Comparison of ENCODE assay signal across 25 cellular contexts in the genomic region with DNA sequence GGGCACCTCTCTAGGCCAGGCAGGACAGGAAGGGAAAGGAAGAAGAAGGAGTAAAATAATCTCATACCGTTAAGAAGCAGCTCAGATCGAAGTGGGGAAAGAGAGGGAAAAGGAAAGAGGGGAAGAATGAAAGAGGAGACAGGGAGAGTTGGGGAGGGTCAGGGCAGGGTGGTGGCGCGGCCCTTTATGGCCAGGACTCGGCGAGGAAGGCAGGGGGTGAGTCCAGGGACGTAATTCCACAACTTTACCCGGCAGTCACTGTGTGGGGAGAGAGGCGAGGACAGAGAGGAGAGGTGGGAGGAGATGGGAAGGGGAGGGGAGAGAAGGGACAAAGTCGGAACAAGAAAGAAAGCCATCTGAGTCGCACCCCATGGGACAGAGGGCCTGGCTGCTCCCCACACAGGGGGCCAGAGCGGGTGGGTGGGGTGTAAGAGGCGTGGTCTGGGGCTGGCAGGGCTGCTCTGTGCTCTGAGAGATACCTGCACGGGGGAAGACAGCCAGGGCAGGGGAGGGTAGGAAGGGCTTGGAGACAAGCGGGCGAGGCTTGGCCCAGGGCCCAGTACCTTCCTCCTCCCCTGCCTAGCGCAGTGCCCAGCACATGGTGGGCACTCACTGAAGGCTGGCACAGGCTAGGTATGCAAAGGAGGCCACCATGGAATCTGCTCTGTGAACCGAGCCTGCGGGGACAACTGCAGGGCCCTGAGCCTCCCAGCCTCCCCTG. TPM values are rescaled to one million over a fixed set of nuclear protein-coding genes. Genes with fewer than 3 reads are reported as not detected.
DNase-seq lines count a peak whose midpoint lies in the region; ATAC-seq and TF ChIP-seq lines count a peak whose summit lies in the region.
"Had no signal": no experiment of that assay in that cellular context is flagged by ENCODE, and none has a peak within 500 bp of the region (broad histone marks: within the 10 kb centered on the region; RNA-seq: fewer than 3 reads in every experiment).

No MANE protein-coding gene starts in this region.

- H3K4me3 ChIP-seq in CD8-positive, alpha-beta T cell (ENCODE audit: low read depth, low read length): no peak overlapping the region
- H3K4me3 ChIP-seq in Peyer's patch: no peak overlapping the region
- H3K4me3 ChIP-seq in mucosa of descending colon: no peak overlapping the region
- no peak overlapping the region for H3K4me3 ChIP-seq in GM23248
- H3K4me3 ChIP-seq: lung, right lobe of liver, SJSA1 had no signal

- DNase-seq in CD8-positive, alpha-beta T cell: no peak
- peak; percentile 42 for DNase-seq in COR-L47 (lab: John Stamatoyannopoulos, UW)
- DNase-seq in Peyer's patch: peak in 2 of 3 donors; percentile 58 to 73
- peak; percentile 66 to 68 (median 66) for DNase-seq in mucosa of descending colon
- DNase-seq in NCI-H510A (lab: John Stamatoyannopoulos, UW): no peak
- DNase-seq in GM23248: no peak
- DNase-seq: activated CD4-positive, CD25-positive, alpha-beta regulatory T cell; C1 segment of cervical spinal cord; effector CD8-positive, alpha-beta T cell; erythroblast; GOT3; head of caudate nucleus; NCI-H1048; NCI-H1930; NCI-H510A treated with DMSO at 0.1 percent for 48 hours; right lobe of liver; stimulated activated CD4-positive, alpha-beta T cell treated with anti-CD3 and anti-CD28 coated beads, Interleukin-12 subunit alpha, Interleukin-12 subunit beta, amount 100 ng/mL, for 4 hours; stimulated activated CD4-positive, alpha-beta T cell treated with anti-CD3 and anti-CD28 coated beads, Interleukin-4, amount 100 ng/mL, for 1 hour; stimulated activated naive B cell treated with anti-CD40 and anti-IgM and Interleukin-4, amounts not matched to agents 10 μg/mL and 1 μg/mL and 100 μg/mL, for 72 hours had no signal

- peak overlapping the region; percentile 62 for H3K27ac Mint-ChIP-seq in CD8-positive, alpha-beta T cell
- H3K27ac Mint-ChIP-seq: activated naive CD8-positive, alpha-beta T cell; activated T-helper 1 cell treated with anti-CD3 and anti-CD28 coated beads, Interleukin-12 subunit alpha, Interleukin-12 subunit beta, Interleukin-2, Interleukin-4 antibody, amounts not matched to agents 30 ng/mL and 10 ng/mL and 1 ng/mL, durations not matched to agents 14 hours and 24 hours and 36 hours had no signal

- no peak for TF ChIP-seq CTCF in CD8-positive, alpha-beta T cell (IDR thresholded peaks at IDR 0.05)
- TF ChIP-seq CTCF in Peyer's patch (IDR thresholded peaks at IDR 0.05): no peak
- no peak for TF ChIP-seq CTCF in mucosa of descending colon (IDR thresholded peaks at IDR 0.05)

- H3K9me2 ChIP-seq in GM23248 (ENCODE audit: insufficient read depth): no peaks in the 10 kb centered on the region

- WGBS in GM23248 (ENCODE audit: low coverage in 1 of 2, low lambda C conversion rate in 2 of 2, missing lambda C conversion rate in 2 of 2), 2 experiments: 79 to 86% methylated on average over 15 to 19 of the region's 19 CpGs

- H3F3A ChIP-seq in GM23248 (ENCODE audit: insufficient read depth): no peaks in the 10 kb centered on the region

- H3K27me3 ChIP-seq in CD8-positive, alpha-beta T cell (ENCODE audit: insufficient read depth, low read length): no peaks in the 10 kb centered on the region
- H3K27me3 ChIP-seq in Peyer's patch: no peaks in the 10 kb centered on the region
- H3K27me3 ChIP-seq in GM23248 (replicated peaks; ENCODE audit: insufficient read depth): no peaks in the 10 kb centered on the region
- H3K27me3 ChIP-seq: right lobe of liver, SJSA1 had no signal

- no peaks in the 10 kb centered on the region for H3K79me2 ChIP-seq in GM23248 (ENCODE audit: insufficient read depth)

- no peaks in the 10 kb centered on the region for H3K4me1 ChIP-seq in CD8-positive, alpha-beta T cell (ENCODE audit: insufficient read depth, low read length)
- peaks cover 0 to 12% (median 0%) of the 10 kb centered on the region in 4 donors for H3K4me1 ChIP-seq in Peyer's patch
- no peaks in the 10 kb centered on the region for H3K4me1 ChIP-seq in mucosa of descending colon (ENCODE audit: low read depth)
- no peaks in the 10 kb centered on the region for H3K4me1 ChIP-seq in GM23248 (ENCODE audit: insufficient read depth)
- H3K4me1 ChIP-seq: right lobe of liver, SJSA1 had no signal

- H3K9ac ChIP-seq in GM23248: no peak overlapping the region

- H3K9me3 Mint-ChIP-seq in CD8-positive, alpha-beta T cell: no peaks in the 10 kb centered on the region
- H3K9me3 Mint-ChIP-seq: activated T-helper 1 cell treated with anti-CD3 and anti-CD28 coated beads, Interleukin-12 subunit alpha, Interleukin-12 subunit beta, Interleukin-2, Interleukin-4 antibody, amounts not matched to agents 30 ng/mL and 10 ng/mL and 1 ng/mL, durations not matched to agents 14 hours and 24 hours and 36 hours; neural crest cell; stimulated activated naive B cell treated with anti-CD40 and anti-IgM and Interleukin-4, amounts not matched to agents 10 μg/mL and 1 μg/mL and 100 μg/mL, for 72 hours had no signal

- H2AFZ ChIP-seq in GM23248: no peak overlapping the region

- TF ChIP-seq POLR2A in Peyer's patch (IDR thresholded peaks at IDR 0.05): no peak

- in situ Hi-C loops in GM23248 (cut with MboI): no loop called here

- no peaks in the 10 kb centered on the region for H3K4me1 Mint-ChIP-seq in CD8-positive, alpha-beta T cell (ENCODE audit: low read depth)

- peaks cover 52% of the 10 kb centered on the region for H3K36me3 ChIP-seq in CD8-positive, alpha-beta T cell (ENCODE audit: insufficient read depth, low read length)
- H3K36me3 ChIP-seq in Peyer's patch (no peaks in the 10 kb centered on the region), mucosa of descending colon (ENCODE audit: low read depth) (no peaks in the 10 kb centered on the region), GM23248 (ENCODE audit: low read depth) (no peaks in the 10 kb centered on the region)
- H3K36me3 ChIP-seq: right lobe of liver, SJSA1 had no signal

- POLR2A ChIA-PET in CD8-positive, alpha-beta T cell (lab: Charles Lee): no interaction called here

- no peaks in the 10 kb centered on the region for H3K9me3 ChIP-seq in CD8-positive, alpha-beta T cell (ENCODE audit: low read length)
- H3K9me3 ChIP-seq in Peyer's patch: no peaks in the 10 kb centered on the region
- no peaks in the 10 kb centered on the region for H3K9me3 ChIP-seq in mucosa of descending colon
- no peaks in the 10 kb centered on the region for H3K9me3 ChIP-seq in GM23248 (ENCODE audit: low read depth)
- H3K9me3 ChIP-seq: right lobe of liver, SJSA1 had no signal

- intact Hi-C loops in CD8-positive, alpha-beta T cell (cut with DNase I, micrococcal nuclease): loop anchor here in 1 of 2 experiments (2.0 to 5.0 kb wide), 3 partner anchors 145 to 352 kb away; partner anchors contain the start of gene KIF14
- intact Hi-C loops in mucosa of descending colon (cut with DNase I, micrococcal nuclease): loop anchor here (5.0 kb wide), 2 partner anchors 68 to 138 kb away; partner anchors contain the start of gene CACNA1S (in 1 of the 2)

- no peak for ATAC-seq in CD8-positive, alpha-beta T cell
- ATAC-seq in mucosa of descending colon (peak; percentile 64), GM21381 (IDR thresholded peaks at IDR 0.05; ENCODE audit: unreplicated experiment) (no peak)
- ATAC-seq: stimulated activated naive B cell treated with anti-CD40 and anti-IgM and Interleukin-4, amounts not matched to agents 10 μg/mL and 1 μg/mL and 100 μg/mL, for 72 hours had no signal

- CTCF ChIA-PET in CD8-positive, alpha-beta T cell (lab: Charles Lee): interaction anchor here (2.2 to 10.1 kb wide), 4 partner anchors 43 to 69 kb away, joined by 6 to 275 read pairs (median 135); partner anchors contain the start of gene KIF21B

- no peak overlapping the region for H3K27ac ChIP-seq in CD8-positive, alpha-beta T cell (ENCODE audit: low read depth, low read length)
- H3K27ac ChIP-seq in Peyer's patch (no peak overlapping the region), GM23248 (no peak overlapping the region)
- H3K27ac ChIP-seq: right lobe of liver, SJSA1 had no signal

- no peaks in the 10 kb centered on the region for H4K20me1 ChIP-seq in GM23248 (ENCODE audit: insufficient read depth)

- H3K4me2 ChIP-seq in GM23248 (ENCODE audit: unreplicated experiment): no peak overlapping the region

- H3K4me3 Mint-ChIP-seq in CD8-positive, alpha-beta T cell: no peak overlapping the region
- H3K4me3 Mint-ChIP-seq: activated naive CD8-positive, alpha-beta T cell; activated T-helper 1 cell treated with anti-CD3 and anti-CD28 coated beads, Interleukin-12 subunit alpha, Interleukin-12 subunit beta, Interleukin-2, Interleukin-4 antibody, amounts not matched to agents 30 ng/mL and 10 ng/mL and 1 ng/mL, durations not matched to agents 14 hours and 24 hours and 36 hours; neural crest cell; stimulated activated naive B cell treated with anti-CD40 and anti-IgM and Interleukin-4, amounts not matched to agents 10 μg/mL and 1 μg/mL and 100 μg/mL, for 72 hours had no signal

- no peaks in the 10 kb centered on the region for H3K27me3 Mint-ChIP-seq in CD8-positive, alpha-beta T cell (ENCODE audit: low read depth)
- H3K27me3 Mint-ChIP-seq: activated naive CD8-positive, alpha-beta T cell; stimulated activated naive B cell treated with anti-CD40 and anti-IgM and Interleukin-4, amounts not matched to agents 10 μg/mL and 1 μg/mL and 100 μg/mL, for 72 hours had no signal

- H3K36me3 Mint-ChIP-seq in CD8-positive, alpha-beta T cell: peaks cover 86% of the 10 kb centered on the region

RNA-seq across cellular contexts. Expression of gene KIF21B, which starts 49.4 kb away (rescaled TPM):
- 10 to 100 TPM; 62.2 to 63.5 TPM for total RNA-seq in CD8-positive, alpha-beta T cell
- total RNA-seq in Peyer's patch (10 to 100 TPM in 3 of 4 donors, 1 to 10 TPM in 1; 6.7 to 19.0 (median 13.3) TPM), mucosa of descending colon (10 to 100 TPM in 1 of 3 donors, 1 to 10 TPM in 2; 3.2 to 10.5 (median 4.0) TPM)
- total RNA-seq in GM23248 (2014; rRNA removed; shearing (Covaris generic)): under 0.01 TPM in 1 of 2 replicates, not detected in the other
- 0.03 and 0.04 TPM in 2 replicates for polyA plus RNA-seq in GM23248 (2016; fragmentation: Nextera tagmentation; extraction: Ambion mirVana)

Comparison
In these comparisons a context has a peak if more than half of its experiments do, and no peak if none do; other contexts are left out.
1. DNase-seq: peak in COR-L47 (single experiment), Peyer's patch (2 of 3) and mucosa of descending colon (3 of 3); none in CD8-positive, alpha-beta T cell (0 of 7), NCI-H510A (single experiment) and GM23248 (single experiment).